In the genomic region with DNA sequence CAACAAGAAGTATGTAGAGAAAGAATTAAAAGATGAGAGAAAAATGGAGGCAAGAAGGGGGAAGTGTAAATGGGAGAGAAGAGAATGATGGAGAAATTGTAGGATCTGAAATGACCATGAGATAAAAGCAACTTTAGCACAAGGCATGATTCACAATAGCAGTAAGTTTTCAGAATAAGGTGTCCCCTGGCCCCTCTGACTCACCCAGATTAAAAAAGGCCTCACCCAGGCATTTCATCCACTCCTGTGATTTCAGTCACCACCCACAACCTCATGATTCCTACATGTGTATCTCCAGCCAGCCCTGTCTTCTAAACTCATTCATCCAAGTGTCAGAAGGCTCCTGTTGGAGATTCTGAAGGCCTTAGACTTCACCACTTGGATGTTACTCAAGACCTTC, we compare ENCODE assay signal across 9 cellular contexts. TPM values are rescaled to one million over a fixed set of nuclear protein-coding genes. Genes with fewer than 3 reads are reported as not detected.
DNase-seq lines count a peak whose midpoint lies in the region; ATAC-seq lines count a peak whose summit lies in the region.
"Had no signal": no experiment of that assay in that cellular context is flagged by ENCODE, and none has a peak within 500 bp of the region (broad histone marks: within the 10 kb centered on the region; RNA-seq: fewer than 3 reads in every experiment).

No MANE protein-coding gene starts in this region.

- H3K36me3 Mint-ChIP-seq in T-helper 2 cell treated with Interferon-gamma antibody and Interleukin-4, amounts not matched to agents 5 μg/mL and 100 μg/mL, for 36 hours (ENCODE audit: low read depth): peaks cover 82% of the 10 kb centered on the region

- H3K4me3 Mint-ChIP-seq in T-helper 2 cell treated with Interferon-gamma antibody and Interleukin-4, amounts not matched to agents 5 μg/mL and 100 μg/mL, for 36 hours: peak overlapping the region; percentile 20
- H3K4me3 Mint-ChIP-seq: mesothelial cell of epicardium had no signal

- H3K4me1 Mint-ChIP-seq in T-helper 2 cell treated with Interferon-gamma antibody and Interleukin-4, amounts not matched to agents 5 μg/mL and 100 μg/mL, for 36 hours (ENCODE audit: low read depth): peaks cover 36% of the 10 kb centered on the region
- H3K4me1 Mint-ChIP-seq: mesothelial cell of epicardium had no signal

- peak overlapping the region; percentile 85 for H3K27ac Mint-ChIP-seq in T-helper 2 cell treated with Interferon-gamma antibody and Interleukin-4, amounts not matched to agents 5 μg/mL and 100 μg/mL, for 36 hours
- H3K27ac Mint-ChIP-seq: mesothelial cell of epicardium had no signal

- no peak for DNase-seq in activated CD4-positive, CD25-positive, alpha-beta regulatory T cell treated with anti-CD3 and anti-CD28 coated beads, Interleukin-2, amount 50 U/mL, for 72 hours
- DNase-seq in T-helper 2 cell treated with Interferon-gamma antibody and Interleukin-4, amounts not matched to agents 5 μg/mL and 100 μg/mL, for 36 hours (ENCODE audit: low spot score): peak; percentile 76
- peak; percentile 48 for DNase-seq in stimulated activated naive CD8-positive, alpha-beta T cell treated with anti-CD3 and anti-CD28 coated beads, Interleukin-15, Interleukin-2, amounts not matched to agents 100 U/mL and 50 U/mL, for 24 hours
- DNase-seq in Kasumi-1 (lab: John Stamatoyannopoulos, UW) (no peak), GM19240 (ENCODE audit: insufficient read length, low spot score) (no peak)

- ATAC-seq in activated CD4-positive, CD25-positive, alpha-beta regulatory T cell treated with anti-CD3 and anti-CD28 coated beads, Interleukin-2, amount 50 U/mL, for 24 hours: peak; percentile 92 to 93
- peak; percentile 81 for ATAC-seq in esophagus mucosa
- peak; percentile 98 for ATAC-seq in stimulated activated naive CD8-positive, alpha-beta T cell treated with anti-CD3 and anti-CD28 coated beads, Interleukin-15, Interleukin-2, amounts not matched to agents 100 U/mL and 50 U/mL, for 24 hours
- ATAC-seq in HG03521 (IDR thresholded peaks at IDR 0.05; ENCODE audit: unreplicated experiment): no peak

- no peaks in the 10 kb centered on the region for H3K27me3 Mint-ChIP-seq in T-helper 2 cell treated with Interferon-gamma antibody and Interleukin-4, amounts not matched to agents 5 μg/mL and 100 μg/mL, for 36 hours (ENCODE audit: low read depth)

- H3K9me3 Mint-ChIP-seq in T-helper 2 cell treated with Interferon-gamma antibody and Interleukin-4, amounts not matched to agents 5 μg/mL and 100 μg/mL, for 36 hours: peaks cover 13% of the 10 kb centered on the region

RNA-seq across cellular contexts. Expression of a gene that starts 56.6 kb away (rescaled TPM):
- total RNA-seq in esophagus mucosa: 38.5 TPM

Comparison
In these comparisons a context has a peak if more than half of its experiments do, and no peak if none do; other contexts are left out.
1. DNase-seq: peak in T-helper 2 cell treated with Interferon-gamma antibody and Interleukin-4, amounts not matched to agents 5 μg/mL and 100 μg/mL, for 36 hours (single experiment) and stimulated activated naive CD8-positive, alpha-beta T cell treated with anti-CD3 and anti-CD28 coated beads, Interleukin-15, Interleukin-2, amounts not matched to agents 100 U/mL and 50 U/mL, for 24 hours (single experiment); none in activated CD4-positive, CD25-positive, alpha-beta regulatory T cell treated with anti-CD3 and anti-CD28 coated beads, Interleukin-2, amount 50 U/mL, for 72 hours (single experiment), Kasumi-1 (0 of 2) and GM19240 (single experiment).